Comparison of ENCODE assay signal across 1 cellular context in the genomic region with DNA sequence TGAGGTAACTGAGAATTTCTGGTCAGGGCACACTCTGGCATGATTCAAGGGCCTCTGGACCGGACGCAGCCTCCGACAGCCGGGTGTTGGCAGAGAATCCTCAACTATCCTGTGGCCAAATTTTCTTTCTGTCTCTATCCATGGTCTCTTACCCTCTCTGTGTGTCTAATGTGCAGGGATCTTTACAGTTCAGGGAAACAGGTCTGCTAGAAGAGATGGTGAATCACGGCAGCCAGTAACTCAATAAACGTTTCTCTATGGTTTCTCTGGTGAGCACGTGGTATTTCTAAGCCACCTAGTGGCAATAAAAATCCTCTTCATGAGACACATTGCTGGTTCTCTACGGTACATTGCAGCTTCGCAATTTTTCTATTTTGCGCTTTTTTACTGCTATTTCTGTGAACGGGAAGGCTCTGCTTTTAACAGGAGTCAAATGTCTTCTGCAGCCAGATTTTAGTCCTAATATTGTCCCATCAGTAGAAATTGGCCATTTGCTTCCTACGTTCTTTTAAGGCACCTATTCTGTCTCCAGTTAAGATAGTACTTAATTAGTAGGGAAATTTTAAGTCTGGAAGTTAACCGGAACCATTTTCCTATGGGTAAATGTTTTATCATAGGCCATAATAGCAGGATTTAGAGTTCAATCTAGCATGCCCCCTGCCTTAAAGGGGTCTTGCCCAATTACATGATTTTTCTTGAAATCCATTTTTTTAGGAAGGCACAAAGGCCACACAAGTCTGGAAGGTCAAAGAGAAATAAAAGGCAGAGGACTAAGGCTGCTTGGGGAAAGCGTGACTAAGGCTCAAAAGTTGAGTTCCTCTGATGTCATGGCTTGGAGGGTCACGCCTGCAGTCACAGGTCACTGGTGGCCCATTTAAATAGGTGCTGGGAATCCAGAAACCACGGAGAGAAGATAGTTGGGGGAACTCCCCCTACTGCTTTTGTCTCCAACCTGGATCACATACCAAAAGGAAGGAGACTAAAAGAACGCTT.
TF ChIP-seq lines count a peak whose summit lies in the region.

No MANE protein-coding gene starts in this region.

TF ChIP-seq in GM12878, 131 proteins besides CTCF, POLR2A, EP300 and RAD21 (continued from another document and continues in another):
- TF ChIP-seq ZNF207 (IDR thresholded peaks at IDR 0.05; ENCODE audit: borderline replicate concordance) (no peak), RBBP5 (conservative IDR thresholded peaks at IDR 0.05) (no peak), POLR2AphosphoS5 (IDR thresholded peaks at IDR 0.05; ENCODE audit: low read length) (no peak), SMAD5 (IDR thresholded peaks at IDR 0.05; ENCODE audit: low read depth) (no peak), TBL1XR1 (IDR thresholded peaks at IDR 0.05; ENCODE audit: low read depth, low read length) (no peak), IKZF1 (conservative IDR thresholded peaks at IDR 0.05) (0 out of 2 replicates have a peak, but pooled peaks have one; percentile 32), NFYA (IDR thresholded peaks at IDR 0.05; ENCODE audit: borderline replicate concordance, low read depth, low read length) (no peak), SRF (IDR thresholded peaks at IDR 0.05; ENCODE audit: low read depth in 2 of 2, low read length in 2 of 2) (no peak), MTA2 (IDR thresholded peaks at IDR 0.05; ENCODE audit: low read depth) (no peak), NR2C1 (IDR thresholded peaks at IDR 0.05) (no peak), MXI1 (IDR thresholded peaks at IDR 0.05; ENCODE audit: low read depth, low read length) (peak; percentile 50; the same call in 1 of the 2 replicates), ZSCAN29 (IDR thresholded peaks at IDR 0.05) (no peak), ZBED1 (IDR thresholded peaks at IDR 0.05; ENCODE audit: borderline replicate concordance) (no peak), CBFB (IDR thresholded peaks at IDR 0.05; ENCODE audit: low read depth) (no peak), TAF1 (IDR thresholded peaks at IDR 0.05; ENCODE audit: borderline replicate concordance, low read depth, low read length) (no peak), RFX5 (IDR thresholded peaks at IDR 0.05; ENCODE audit: low read depth, low read length) (no peak), POU2F2 (IDR thresholded peaks at IDR 0.05; ENCODE audit: borderline replicate concordance, low read depth, low read length) (no peak), ETV6 (conservative IDR thresholded peaks at IDR 0.05 in 1 of 2, IDR thresholded peaks at IDR 0.05 in 1 of 2; ENCODE audit: borderline replicate concordance in 1 of 2, low read depth in 1 of 2) (no peak), WRNIP1 (IDR thresholded peaks at IDR 0.05; ENCODE audit: borderline replicate concordance, low read depth, low read length) (no peak), RAD51 (IDR thresholded peaks at IDR 0.05) (peak; percentile 89), ZNF24 (IDR thresholded peaks at IDR 0.05) (no peak), PAX5 (IDR thresholded peaks at IDR 0.05; ENCODE audit: borderline replicate concordance, low read depth, low read length) (0 out of 2 replicates have a peak, but pooled peaks have one; percentile 29)
- TF ChIP-seq, protein P1, sequence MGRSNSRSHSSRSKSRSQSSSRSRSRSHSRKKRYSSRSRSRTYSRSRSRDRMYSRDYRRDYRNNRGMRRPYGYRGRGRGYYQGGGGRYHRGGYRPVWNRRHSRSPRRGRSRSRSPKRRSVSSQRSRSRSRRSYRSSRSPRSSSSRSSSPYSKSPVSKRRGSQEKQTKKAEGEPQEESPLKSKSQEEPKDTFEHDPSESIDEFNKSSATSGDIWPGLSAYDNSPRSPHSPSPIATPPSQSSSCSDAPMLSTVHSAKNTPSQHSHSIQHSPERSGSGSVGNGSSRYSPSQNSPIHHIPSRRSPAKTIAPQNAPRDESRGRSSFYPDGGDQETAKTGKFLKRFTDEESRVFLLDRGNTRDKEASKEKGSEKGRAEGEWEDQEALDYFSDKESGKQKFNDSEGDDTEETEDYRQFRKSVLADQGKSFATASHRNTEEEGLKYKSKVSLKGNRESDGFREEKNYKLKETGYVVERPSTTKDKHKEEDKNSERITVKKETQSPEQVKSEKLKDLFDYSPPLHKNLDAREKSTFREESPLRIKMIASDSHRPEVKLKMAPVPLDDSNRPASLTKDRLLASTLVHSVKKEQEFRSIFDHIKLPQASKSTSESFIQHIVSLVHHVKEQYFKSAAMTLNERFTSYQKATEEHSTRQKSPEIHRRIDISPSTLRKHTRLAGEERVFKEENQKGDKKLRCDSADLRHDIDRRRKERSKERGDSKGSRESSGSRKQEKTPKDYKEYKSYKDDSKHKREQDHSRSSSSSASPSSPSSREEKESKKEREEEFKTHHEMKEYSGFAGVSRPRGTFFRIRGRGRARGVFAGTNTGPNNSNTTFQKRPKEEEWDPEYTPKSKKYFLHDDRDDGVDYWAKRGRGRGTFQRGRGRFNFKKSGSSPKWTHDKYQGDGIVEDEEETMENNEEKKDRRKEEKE (IDR thresholded peaks at IDR 0.05), result no peak
- TF ChIP-seq, protein P2, sequence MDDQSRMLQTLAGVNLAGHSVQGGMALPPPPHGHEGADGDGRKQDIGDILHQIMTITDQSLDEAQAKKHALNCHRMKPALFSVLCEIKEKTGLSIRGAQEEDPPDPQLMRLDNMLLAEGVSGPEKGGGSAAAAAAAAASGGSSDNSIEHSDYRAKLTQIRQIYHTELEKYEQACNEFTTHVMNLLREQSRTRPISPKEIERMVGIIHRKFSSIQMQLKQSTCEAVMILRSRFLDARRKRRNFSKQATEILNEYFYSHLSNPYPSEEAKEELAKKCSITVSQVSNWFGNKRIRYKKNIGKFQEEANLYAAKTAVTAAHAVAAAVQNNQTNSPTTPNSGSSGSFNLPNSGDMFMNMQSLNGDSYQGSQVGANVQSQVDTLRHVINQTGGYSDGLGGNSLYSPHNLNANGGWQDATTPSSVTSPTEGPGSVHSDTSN (IDR thresholded peaks at IDR 0.05; ENCODE audit: insufficient replicate concordance, low read depth, low read length), result no peak
- TF ChIP-seq, protein P3, sequence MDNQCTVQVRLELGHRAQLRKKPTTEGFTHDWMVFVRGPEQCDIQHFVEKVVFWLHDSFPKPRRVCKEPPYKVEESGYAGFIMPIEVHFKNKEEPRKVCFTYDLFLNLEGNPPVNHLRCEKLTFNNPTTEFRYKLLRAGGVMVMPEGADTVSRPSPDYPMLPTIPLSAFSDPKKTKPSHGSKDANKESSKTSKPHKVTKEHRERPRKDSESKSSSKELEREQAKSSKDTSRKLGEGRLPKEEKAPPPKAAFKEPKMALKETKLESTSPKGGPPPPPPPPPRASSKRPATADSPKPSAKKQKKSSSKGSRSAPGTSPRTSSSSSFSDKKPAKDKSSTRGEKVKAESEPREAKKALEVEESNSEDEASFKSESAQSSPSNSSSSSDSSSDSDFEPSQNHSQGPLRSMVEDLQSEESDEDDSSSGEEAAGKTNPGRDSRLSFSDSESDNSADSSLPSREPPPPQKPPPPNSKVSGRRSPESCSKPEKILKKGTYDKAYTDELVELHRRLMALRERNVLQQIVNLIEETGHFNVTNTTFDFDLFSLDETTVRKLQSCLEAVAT (IDR thresholded peaks at IDR 0.05), result no peak
- TF ChIP-seq, protein P4, sequence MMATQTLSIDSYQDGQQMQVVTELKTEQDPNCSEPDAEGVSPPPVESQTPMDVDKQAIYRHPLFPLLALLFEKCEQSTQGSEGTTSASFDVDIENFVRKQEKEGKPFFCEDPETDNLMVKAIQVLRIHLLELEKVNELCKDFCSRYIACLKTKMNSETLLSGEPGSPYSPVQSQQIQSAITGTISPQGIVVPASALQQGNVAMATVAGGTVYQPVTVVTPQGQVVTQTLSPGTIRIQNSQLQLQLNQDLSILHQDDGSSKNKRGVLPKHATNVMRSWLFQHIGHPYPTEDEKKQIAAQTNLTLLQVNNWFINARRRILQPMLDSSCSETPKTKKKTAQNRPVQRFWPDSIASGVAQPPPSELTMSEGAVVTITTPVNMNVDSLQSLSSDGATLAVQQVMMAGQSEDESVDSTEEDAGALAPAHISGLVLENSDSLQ (IDR thresholded peaks at IDR 0.05), result no peak
- TF ChIP-seq, protein P5, sequence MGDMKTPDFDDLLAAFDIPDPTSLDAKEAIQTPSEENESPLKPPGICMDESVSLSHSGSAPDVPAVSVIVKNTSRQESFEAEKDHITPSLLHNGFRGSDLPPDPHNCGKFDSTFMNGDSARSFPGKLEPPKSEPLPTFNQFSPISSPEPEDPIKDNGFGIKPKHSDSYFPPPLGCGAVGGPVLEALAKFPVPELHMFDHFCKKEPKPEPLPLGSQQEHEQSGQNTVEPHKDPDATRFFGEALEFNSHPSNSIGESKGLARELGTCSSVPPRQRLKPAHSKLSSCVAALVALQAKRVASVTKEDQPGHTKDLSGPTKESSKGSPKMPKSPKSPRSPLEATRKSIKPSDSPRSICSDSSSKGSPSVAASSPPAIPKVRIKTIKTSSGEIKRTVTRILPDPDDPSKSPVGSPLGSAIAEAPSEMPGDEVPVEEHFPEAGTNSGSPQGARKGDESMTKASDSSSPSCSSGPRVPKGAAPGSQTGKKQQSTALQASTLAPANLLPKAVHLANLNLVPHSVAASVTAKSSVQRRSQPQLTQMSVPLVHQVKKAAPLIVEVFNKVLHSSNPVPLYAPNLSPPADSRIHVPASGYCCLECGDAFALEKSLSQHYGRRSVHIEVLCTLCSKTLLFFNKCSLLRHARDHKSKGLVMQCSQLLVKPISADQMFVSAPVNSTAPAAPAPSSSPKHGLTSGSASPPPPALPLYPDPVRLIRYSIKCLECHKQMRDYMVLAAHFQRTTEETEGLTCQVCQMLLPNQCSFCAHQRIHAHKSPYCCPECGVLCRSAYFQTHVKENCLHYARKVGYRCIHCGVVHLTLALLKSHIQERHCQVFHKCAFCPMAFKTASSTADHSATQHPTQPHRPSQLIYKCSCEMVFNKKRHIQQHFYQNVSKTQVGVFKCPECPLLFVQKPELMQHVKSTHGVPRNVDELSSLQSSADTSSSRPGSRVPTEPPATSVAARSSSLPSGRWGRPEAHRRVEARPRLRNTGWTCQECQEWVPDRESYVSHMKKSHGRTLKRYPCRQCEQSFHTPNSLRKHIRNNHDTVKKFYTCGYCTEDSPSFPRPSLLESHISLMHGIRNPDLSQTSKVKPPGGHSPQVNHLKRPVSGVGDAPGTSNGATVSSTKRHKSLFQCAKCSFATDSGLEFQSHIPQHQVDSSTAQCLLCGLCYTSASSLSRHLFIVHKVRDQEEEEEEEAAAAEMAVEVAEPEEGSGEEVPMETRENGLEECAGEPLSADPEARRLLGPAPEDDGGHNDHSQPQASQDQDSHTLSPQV (IDR thresholded peaks at IDR 0.05), result no peak
- TF ChIP-seq, protein P6, sequence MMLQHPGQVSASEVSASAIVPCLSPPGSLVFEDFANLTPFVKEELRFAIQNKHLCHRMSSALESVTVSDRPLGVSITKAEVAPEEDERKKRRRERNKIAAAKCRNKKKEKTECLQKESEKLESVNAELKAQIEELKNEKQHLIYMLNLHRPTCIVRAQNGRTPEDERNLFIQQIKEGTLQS (IDR thresholded peaks at IDR 0.05; ENCODE audit: borderline replicate concordance, extremely low read depth, low read depth, low read length), result peak; percentile 62; the same call in 1 of the 2 replicates
- TF ChIP-seq, protein P7, sequence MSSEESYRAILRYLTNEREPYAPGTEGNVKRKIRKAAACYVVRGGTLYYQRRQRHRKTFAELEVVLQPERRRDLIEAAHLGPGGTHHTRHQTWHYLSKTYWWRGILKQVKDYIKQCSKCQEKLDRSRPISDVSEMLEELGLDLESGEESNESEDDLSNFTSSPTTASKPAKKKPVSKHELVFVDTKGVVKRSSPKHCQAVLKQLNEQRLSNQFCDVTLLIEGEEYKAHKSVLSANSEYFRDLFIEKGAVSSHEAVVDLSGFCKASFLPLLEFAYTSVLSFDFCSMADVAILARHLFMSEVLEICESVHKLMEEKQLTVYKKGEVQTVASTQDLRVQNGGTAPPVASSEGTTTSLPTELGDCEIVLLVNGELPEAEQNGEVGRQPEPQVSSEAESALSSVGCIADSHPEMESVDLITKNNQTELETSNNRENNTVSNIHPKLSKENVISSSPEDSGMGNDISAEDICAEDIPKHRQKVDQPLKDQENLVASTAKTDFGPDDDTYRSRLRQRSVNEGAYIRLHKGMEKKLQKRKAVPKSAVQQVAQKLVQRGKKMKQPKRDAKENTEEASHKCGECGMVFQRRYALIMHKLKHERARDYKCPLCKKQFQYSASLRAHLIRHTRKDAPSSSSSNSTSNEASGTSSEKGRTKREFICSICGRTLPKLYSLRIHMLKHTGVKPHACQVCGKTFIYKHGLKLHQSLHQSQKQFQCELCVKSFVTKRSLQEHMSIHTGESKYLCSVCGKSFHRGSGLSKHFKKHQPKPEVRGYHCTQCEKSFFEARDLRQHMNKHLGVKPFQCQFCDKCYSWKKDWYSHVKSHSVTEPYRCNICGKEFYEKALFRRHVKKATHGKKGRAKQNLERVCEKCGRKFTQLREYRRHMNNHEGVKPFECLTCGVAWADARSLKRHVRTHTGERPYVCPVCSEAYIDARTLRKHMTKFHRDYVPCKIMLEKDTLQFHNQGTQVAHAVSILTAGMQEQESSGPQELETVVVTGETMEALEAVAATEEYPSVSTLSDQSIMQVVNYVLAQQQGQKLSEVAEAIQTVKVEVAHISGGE (CRISPR knock-in tag; IDR thresholded peaks at IDR 0.05), result no peak
- TF ChIP-seq, protein P8, sequence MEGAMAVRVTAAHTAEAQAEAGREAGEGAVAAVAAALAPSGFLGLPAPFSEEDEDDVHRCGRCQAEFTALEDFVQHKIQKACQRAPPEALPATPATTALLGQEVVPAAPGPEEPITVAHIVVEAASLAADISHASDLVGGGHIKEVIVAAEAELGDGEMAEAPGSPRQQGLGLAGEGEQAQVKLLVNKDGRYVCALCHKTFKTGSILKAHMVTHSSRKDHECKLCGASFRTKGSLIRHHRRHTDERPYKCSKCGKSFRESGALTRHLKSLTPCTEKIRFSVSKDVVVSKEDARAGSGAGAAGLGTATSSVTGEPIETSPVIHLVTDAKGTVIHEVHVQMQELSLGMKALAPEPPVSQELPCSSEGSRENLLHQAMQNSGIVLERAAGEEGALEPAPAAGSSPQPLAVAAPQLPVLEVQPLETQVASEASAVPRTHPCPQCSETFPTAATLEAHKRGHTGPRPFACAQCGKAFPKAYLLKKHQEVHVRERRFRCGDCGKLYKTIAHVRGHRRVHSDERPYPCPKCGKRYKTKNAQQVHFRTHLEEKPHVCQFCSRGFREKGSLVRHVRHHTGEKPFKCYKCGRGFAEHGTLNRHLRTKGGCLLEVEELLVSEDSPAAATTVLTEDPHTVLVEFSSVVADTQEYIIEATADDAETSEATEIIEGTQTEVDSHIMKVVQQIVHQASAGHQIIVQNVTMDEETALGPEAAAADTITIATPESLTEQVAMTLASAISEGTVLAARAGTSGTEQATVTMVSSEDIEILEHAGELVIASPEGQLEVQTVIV (IDR thresholded peaks at IDR 0.05; ENCODE audit: borderline replicate concordance, partially characterized antibody), result no peak
